In the genomic region with DNA sequence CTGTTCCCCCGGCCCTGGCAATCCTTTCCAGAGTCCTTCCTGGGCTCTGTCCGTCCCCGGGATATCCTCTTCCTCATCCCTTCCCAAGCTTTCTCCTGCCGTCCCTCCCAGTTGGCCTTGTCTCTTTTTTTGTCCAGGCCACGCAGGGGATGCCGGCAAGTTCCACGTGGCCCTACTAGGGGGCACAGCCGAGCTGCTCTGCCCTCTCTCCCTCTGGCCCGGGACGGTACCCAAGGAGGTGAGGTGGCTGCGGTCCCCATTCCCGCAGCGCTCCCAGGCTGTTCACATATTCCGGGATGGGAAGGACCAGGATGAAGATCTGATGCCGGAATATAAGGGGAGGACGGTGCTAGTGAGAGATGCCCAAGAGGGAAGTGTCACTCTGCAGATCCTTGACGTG, we compare ENCODE assay signal across 31 cellular contexts. TPM values are rescaled to one million over a fixed set of nuclear protein-coding genes. Genes with fewer than 3 reads are reported as not detected.
"Had no signal": no experiment of that assay in that cellular context is flagged by ENCODE, and none has a peak within 500 bp of the region (broad histone marks: within the 10 kb centered on the region; RNA-seq: fewer than 3 reads in every experiment).

No MANE protein-coding gene starts in this region.

- H3K9me3 Mint-ChIP-seq: naive B cell; natural killer cell treated with Interleukin-12 subunit alpha and Interleukin-12 subunit beta and Interleukin-15 and Interleukin-18, amount 100 ng/mL, for 72 hours; neural crest cell; stimulated activated naive CD8-positive, alpha-beta T cell treated with anti-CD3 and anti-CD28 coated beads, Interleukin-15, amount 100 ng/mL, for 72 hours had no signal

- H3K27ac ChIP-seq: coronary artery, gastrocnemius medialis, lower lobe of right lung, parathyroid adenoma, prostate gland, right atrium auricular region, suprapubic skin, transverse colon, upper lobe of right lung, uterus had no signal

- H3K79me2 ChIP-seq: parathyroid adenoma had no signal

- H3K27me3 Mint-ChIP-seq: naive B cell; natural killer cell treated with Interleukin-12 subunit alpha and Interleukin-12 subunit beta and Interleukin-15 and Interleukin-18, amount 100 ng/mL, for 72 hours; stimulated activated naive CD8-positive, alpha-beta T cell treated with anti-CD3 and anti-CD28 coated beads, Interleukin-15, amount 100 ng/mL, for 72 hours had no signal

- DNase-seq: dermis blood vessel endothelial cell; effector memory CD4-positive, alpha-beta T cell; foreskin fibroblast; gastrocnemius medialis; head of caudate nucleus; immature natural killer cell; islet precursor cell; kidney glomerular epithelial cell; left ventricle myocardium superior; lower lobe of right lung; naive B cell; stimulated activated CD4-positive, alpha-beta T cell treated with anti-CD3 and anti-CD28 coated beads, Interleukin-12 subunit alpha, Interleukin-12 subunit beta, amount 100 ng/mL, for 4 hours; stimulated activated CD4-positive, alpha-beta T cell treated with anti-CD3 and anti-CD28 coated beads, Interleukin-1b, Interleukin-23, amount 100 ng/mL, for 48 hours; stimulated activated CD4-positive, alpha-beta T cell treated with anti-CD3 and anti-CD28 coated beads, Interleukin-4, amount 100 ng/mL, for 1 hour; stimulated activated CD8-positive, alpha-beta memory T cell treated with anti-CD3 and anti-CD28 coated beads, Interleukin-4, amount 100 ng/mL, for 48 hours; stimulated activated naive CD4-positive, alpha-beta T cell; stimulated activated naive CD8-positive, alpha-beta T cell treated with anti-CD3 and anti-CD28 coated beads, Interleukin-15, amount 100 ng/mL, for 72 hours; transverse colon; upper lobe of right lung; uterus had no signal

- H3K27ac Mint-ChIP-seq: immature natural killer cell; natural killer cell treated with Interleukin-12 subunit alpha and Interleukin-12 subunit beta and Interleukin-15 and Interleukin-18, amount 100 ng/mL, for 72 hours; stimulated activated naive CD8-positive, alpha-beta T cell treated with anti-CD3 and anti-CD28 coated beads, Interleukin-15, amount 100 ng/mL, for 72 hours had no signal

- H3K4me2 ChIP-seq: smooth muscle cell had no signal

- H3K4me3 ChIP-seq: coronary artery, gastrocnemius medialis, lower lobe of right lung, prostate gland, right atrium auricular region, smooth muscle cell, suprapubic skin, transverse colon, upper lobe of right lung, uterus had no signal

- H3K9me3 ChIP-seq: gastrocnemius medialis, lower lobe of right lung, prostate gland, right atrium auricular region, suprapubic skin, transverse colon, upper lobe of right lung, uterus had no signal

- FAIRE-seq: endometrium had no signal

- ATAC-seq: gastrocnemius medialis; left ventricle myocardium superior; lower lobe of right lung; natural killer cell treated with Interleukin-12 subunit alpha and Interleukin-12 subunit beta and Interleukin-15 and Interleukin-18, amount 100 ng/mL, for 72 hours; sciatic nerve; stimulated activated naive CD8-positive, alpha-beta T cell treated with anti-CD3 and anti-CD28 coated beads, Interleukin-15, amount 100 ng/mL, for 72 hours; upper lobe of right lung had no signal

- H3K4me3 Mint-ChIP-seq: immature natural killer cell; naive B cell; natural killer cell treated with Interleukin-12 subunit alpha and Interleukin-12 subunit beta and Interleukin-15 and Interleukin-18, amount 100 ng/mL, for 72 hours; neural crest cell; stimulated activated naive CD8-positive, alpha-beta T cell treated with anti-CD3 and anti-CD28 coated beads, Interleukin-15, amount 100 ng/mL, for 72 hours had no signal

- H3K9ac ChIP-seq: parathyroid adenoma had no signal

- H3K4me1 ChIP-seq: gastrocnemius medialis, lower lobe of right lung, prostate gland, right atrium auricular region, suprapubic skin, transverse colon, upper lobe of right lung, uterus had no signal

- H2AFZ ChIP-seq: parathyroid adenoma had no signal

- H3K27me3 ChIP-seq: gastrocnemius medialis, right atrium auricular region, suprapubic skin, transverse colon, upper lobe of right lung, uterus had no signal

- H3K36me3 Mint-ChIP-seq: natural killer cell treated with Interleukin-12 subunit alpha and Interleukin-12 subunit beta and Interleukin-15 and Interleukin-18, amount 100 ng/mL, for 72 hours had no signal

- H3K36me3 ChIP-seq: prostate gland, right atrium auricular region, transverse colon, uterus had no signal

- H3K4me1 Mint-ChIP-seq: immature natural killer cell; stimulated activated naive CD8-positive, alpha-beta T cell treated with anti-CD3 and anti-CD28 coated beads, Interleukin-15, amount 100 ng/mL, for 72 hours had no signal

RNA-seq across cellular contexts. Expression of a gene that starts 45.8 kb away (rescaled TPM):
- total RNA-seq: dermis blood vessel endothelial cell, glomerular endothelial cell, left ventricle myocardium superior, lower lobe of right lung, right atrium auricular region, upper lobe of right lung had no signal
